In genomic region chr2:74746480-74746879, GRCh38 we compare ENCODE assay signal across 20 cellular contexts.
"Had no signal": no experiment of that assay in that cellular context is flagged by ENCODE, and none has a peak within 500 bp of the region (broad histone marks: within the 10 kb centered on the region; RNA-seq: fewer than 3 reads in every experiment).

No MANE protein-coding gene starts in this region.

- H3K4me1 Mint-ChIP-seq: activated CD4-positive, alpha-beta T cell treated with anti-CD3 and anti-CD28 coated beads, Interleukin-2, amount 10 ng/mL, durations not matched to agents 7 days and 5 days; memory B cell; naive thymus-derived CD4-positive, alpha-beta T cell; stimulated activated effector memory CD8-positive, alpha-beta T cell treated with anti-CD3 and anti-CD28 coated beads, Interleukin-12 subunit alpha, Interleukin-12 subunit beta, amount 100 ng/mL, for 72 hours had no signal

- ATAC-seq: left lung; naive thymus-derived CD4-positive, alpha-beta T cell; sciatic nerve had no signal

- H3K27ac Mint-ChIP-seq: activated CD4-positive, alpha-beta T cell treated with anti-CD3 and anti-CD28 coated beads, Interleukin-2, amount 10 ng/mL, durations not matched to agents 7 days and 5 days; dendritic cell treated with granulocyte-macrophage colony-stimulating factor and Interleukin-4, amounts not matched to agents 40 ng/mL and 50 ng/mL, for 4 days; memory B cell; naive thymus-derived CD4-positive, alpha-beta T cell; stimulated activated effector memory CD8-positive, alpha-beta T cell treated with anti-CD3 and anti-CD28 coated beads, Interleukin-12 subunit alpha, Interleukin-12 subunit beta, amount 100 ng/mL, for 72 hours; T-helper 1 cell treated with Interleukin-12 subunit alpha and Interleukin-12 subunit beta and Interleukin-4 antibody, amounts not matched to agents 30 μg/mL and 1 μg/mL, for 36 hours had no signal

- H3K4me3 Mint-ChIP-seq: activated CD4-positive, alpha-beta T cell treated with anti-CD3 and anti-CD28 coated beads, Interleukin-2, amount 10 ng/mL, durations not matched to agents 7 days and 5 days; dendritic cell treated with granulocyte-macrophage colony-stimulating factor and Interleukin-4, amounts not matched to agents 40 ng/mL and 50 ng/mL, for 4 days; memory B cell; naive thymus-derived CD4-positive, alpha-beta T cell; stimulated activated effector memory CD8-positive, alpha-beta T cell treated with anti-CD3 and anti-CD28 coated beads, Interleukin-12 subunit alpha, Interleukin-12 subunit beta, amount 100 ng/mL, for 72 hours; T-helper 1 cell treated with Interleukin-12 subunit alpha and Interleukin-12 subunit beta and Interleukin-4 antibody, amounts not matched to agents 30 μg/mL and 1 μg/mL, for 36 hours had no signal

- DNase-seq: activated CD4-positive, alpha-beta T cell treated with anti-CD3 and anti-CD28 coated beads, Interleukin-2, amount 10 ng/mL, durations not matched to agents 7 days and 5 days; activated CD8-positive, alpha-beta memory T cell treated with anti-CD3 and anti-CD28 coated beads, Interleukin-2, amount 50 U/mL, for 4 hours; activated effector memory CD4-positive, alpha-beta T cell treated with Interleukin-2 at 50 U/mL for 16 hours; activated naive CD4-positive, alpha-beta T cell treated with anti-CD3 and anti-CD28 coated beads, Interleukin-2, amount 50 U/mL, for 16 hours; activated T-cell treated with anti-CD3 and anti-CD28 coated beads, Interleukin-2, amount 50 U/mL, for 48 hours; adrenal gland; effector memory CD4-positive, alpha-beta T cell; foreskin melanocyte; glutamatergic neuron; hippocampal formation; kidney; left lung; naive thymus-derived CD4-positive, alpha-beta T cell; stimulated activated CD4-positive, alpha-beta T cell treated with anti-CD3 and anti-CD28 coated beads, Interleukin-4, amount 100 ng/mL, for 24 hours; testis had no signal

- H3K36me3 Mint-ChIP-seq: memory B cell; naive thymus-derived CD4-positive, alpha-beta T cell; stimulated activated effector memory CD8-positive, alpha-beta T cell treated with anti-CD3 and anti-CD28 coated beads, Interleukin-12 subunit alpha, Interleukin-12 subunit beta, amount 100 ng/mL, for 72 hours had no signal

- H3K27me3 Mint-ChIP-seq: activated CD4-positive, alpha-beta T cell treated with anti-CD3 and anti-CD28 coated beads, Interleukin-2, amount 10 ng/mL, durations not matched to agents 7 days and 5 days; dendritic cell treated with granulocyte-macrophage colony-stimulating factor and Interleukin-4, amounts not matched to agents 40 ng/mL and 50 ng/mL, for 4 days had no signal

- H3K9me3 Mint-ChIP-seq: activated CD4-positive, alpha-beta T cell treated with anti-CD3 and anti-CD28 coated beads, Interleukin-2, amount 10 ng/mL, durations not matched to agents 7 days and 5 days; dendritic cell treated with granulocyte-macrophage colony-stimulating factor and Interleukin-4, amounts not matched to agents 40 ng/mL and 50 ng/mL, for 4 days; memory B cell; stimulated activated effector memory CD8-positive, alpha-beta T cell treated with anti-CD3 and anti-CD28 coated beads, Interleukin-12 subunit alpha, Interleukin-12 subunit beta, amount 100 ng/mL, for 72 hours; T-helper 1 cell treated with Interleukin-12 subunit alpha and Interleukin-12 subunit beta and Interleukin-4 antibody, amounts not matched to agents 30 μg/mL and 1 μg/mL, for 36 hours had no signal
